Comparison of ENCODE assay signal across 1 cellular context in genomic region chr9:130535818-130536521, GRCh38.
TF ChIP-seq lines count a peak whose summit lies in the region.

No MANE protein-coding gene starts in this region.

TF ChIP-seq in SK-N-SH, 30 proteins besides CTCF, POLR2A, EP300 and RAD21 (continued from another document):
- TF ChIP-seq PBX3 (IDR thresholded peaks at IDR 0.05), result no peak
- no peak for TF ChIP-seq FOXJ3 (CRISPR knock-in tag; IDR thresholded peaks at IDR 0.05)
- TF ChIP-seq FOXM1 (IDR thresholded peaks at IDR 0.05; ENCODE audit: low read depth), result no peak
